8 cellular contexts compared by ENCODE assay signal in genomic region chr7:5528071-5528814, GRCh38. TPM values are rescaled to one million over a fixed set of nuclear protein-coding genes. Genes with fewer than 3 reads are reported as not detected.
DNase-seq lines count a peak whose midpoint lies in the region; ATAC-seq, FAIRE-seq and TF ChIP-seq lines count a peak whose summit lies in the region.

No MANE protein-coding gene starts in this region.

- in situ Hi-C loops in G401 (cut with HindIII; ENCODE audit: low sequenced_read_pairs) (no loop called here), SK-MEL-5 (cut with HindIII; ENCODE audit: low pct_unique_long_range_greater_than_20kb, low sequenced_read_pairs) (no loop called here), mammary epithelial cell (cut with MboI; ENCODE audit: low sequenced_read_pairs in 2 of 2) (no loop called here)

- WGBS in mammary epithelial cell (ENCODE audit: low coverage, missing lambda C conversion rate): 3% methylated on average over 22 of the region's 34 CpGs

- peaks cover 35% of the 10 kb centered on the region for H3K4me1 ChIP-seq in mammary epithelial cell (ENCODE audit: insufficient read depth, low read length)
- H3K4me1 ChIP-seq in left lung: peaks cover 10 to 46% of the 10 kb centered on the region in 2 donors

- H3K4me3 ChIP-seq in mammary epithelial cell (replicated peaks in 1 of 3; ENCODE audit: insufficient read depth in 1 of 3, low read depth in 2 of 3, low read length in 3 of 3) (peak overlapping the region; percentile 71 to 92 (median 88)), left lung (peak overlapping the region; percentile 99 to 100)

- FAIRE-seq in D721Med (lab: Jason Lieb, UNC): no peak

- ATAC-seq in left lung: no peak

- no peaks in the 10 kb centered on the region for H3K27me3 Mint-ChIP-seq in stimulated activated naive CD8-positive, alpha-beta T cell treated with anti-CD3 and anti-CD28 coated beads, Interleukin-15, Interleukin-2, amounts not matched to agents 100 ng/mL and 50 ng/mL, for 24 hours

- peaks cover 55% of the 10 kb centered on the region for H3K36me3 Mint-ChIP-seq in stimulated activated naive CD8-positive, alpha-beta T cell treated with anti-CD3 and anti-CD28 coated beads, Interleukin-15, Interleukin-2, amounts not matched to agents 100 ng/mL and 50 ng/mL, for 24 hours (ENCODE audit: low read depth)

- CTCF ChIA-PET in mammary epithelial cell (lab: Charles Lee; ENCODE audit: low non-redundant PET): no interaction called here

- peaks cover 15% of the 10 kb centered on the region for H4K20me1 ChIP-seq in mammary epithelial cell (ENCODE audit: insufficient read depth, low read length)

- dilution Hi-C loops in mammary epithelial cell (cut with HindIII; ENCODE audit: low sequenced_read_pairs): no loop called here

- H2AFZ ChIP-seq in mammary epithelial cell (ENCODE audit: low read depth, low read length): no peak overlapping the region

- peak overlapping the region; percentile 99 for H3K4me3 Mint-ChIP-seq in stimulated activated naive CD8-positive, alpha-beta T cell treated with anti-CD3 and anti-CD28 coated beads, Interleukin-15, Interleukin-2, amounts not matched to agents 100 ng/mL and 50 ng/mL, for 24 hours

- H3K36me3 ChIP-seq in mammary epithelial cell (ENCODE audit: insufficient read depth, low read length): peaks cover 21% of the 10 kb centered on the region
- H3K36me3 ChIP-seq in left lung: peaks cover 17 to 68% of the 10 kb centered on the region in 2 donors

- H3K9ac ChIP-seq in mammary epithelial cell (ENCODE audit: insufficient read depth, low read length): peak overlapping the region; percentile 80

- TF ChIP-seq CTCF in mammary epithelial cell (conservative IDR thresholded peaks at IDR 0.05 in 1 of 2, IDR thresholded peaks at IDR 0.05 in 1 of 2; ENCODE audit: extremely low read depth in 1 of 2, insufficient read depth in 1 of 2, low read depth in 1 of 2, low read length in 2 of 2) (no peak), left lung (IDR thresholded peaks at IDR 0.05) (no peak), D721Med (IDR thresholded peaks at IDR 0.05; ENCODE audit: insufficient read depth, missing control alignments) (no peak)

- DNase-seq in G401 (ENCODE audit: low spot score) (peak; percentile 38), SK-MEL-5 (ENCODE audit: low read depth, low spot score) (peak; percentile 41), mammary epithelial cell (peak; percentile 44), left lung (peak in 1 of 2 donors; percentile 46), amniotic stem cell (lab: John Stamatoyannopoulos, UW) (no peak), NCI-H2227 treated with DMSO at 0.1 percent for 48 hours (lab: John Stamatoyannopoulos, UW) (no peak), D721Med (ENCODE audit: insufficient read length, low spot score) (no peak)

- intact Hi-C loops in mammary epithelial cell (cut with micrococcal nuclease): no loop called here
- intact Hi-C loops in left lung (cut with DNase I): no loop called here

- peak overlapping the region; percentile 95 for H3K27ac Mint-ChIP-seq in stimulated activated naive CD8-positive, alpha-beta T cell treated with anti-CD3 and anti-CD28 coated beads, Interleukin-15, Interleukin-2, amounts not matched to agents 100 ng/mL and 50 ng/mL, for 24 hours

- H3K4me2 ChIP-seq in mammary epithelial cell (ENCODE audit: insufficient read depth, low read depth, low read length): peak overlapping the region; percentile 82

- H3K9me3 ChIP-seq in mammary epithelial cell (replicated peaks; ENCODE audit: insufficient read depth, low read length) (no peaks in the 10 kb centered on the region), left lung (no peaks in the 10 kb centered on the region)

- no TSS peak for BruUV-seq in mammary epithelial cell (replicated peaks; lab: Mats Ljungman, UMichigan)

- H3K4me1 Mint-ChIP-seq in stimulated activated naive CD8-positive, alpha-beta T cell treated with anti-CD3 and anti-CD28 coated beads, Interleukin-15, Interleukin-2, amounts not matched to agents 100 ng/mL and 50 ng/mL, for 24 hours (ENCODE audit: low read depth): peaks cover 59% of the 10 kb centered on the region

- no peaks in the 10 kb centered on the region for H3K27me3 ChIP-seq in mammary epithelial cell (ENCODE audit: insufficient read depth, low read length)
- H3K27me3 ChIP-seq in left lung: no peaks in the 10 kb centered on the region

- peak overlapping the region; percentile 51 for H3K27ac ChIP-seq in mammary epithelial cell (ENCODE audit: insufficient read depth, low read depth, low read length)
- H3K27ac ChIP-seq in left lung: peak overlapping the region; percentile 100

- H3K79me2 ChIP-seq in mammary epithelial cell (ENCODE audit: insufficient read depth, low read length): peaks cover 56% of the 10 kb centered on the region

- no peaks in the 10 kb centered on the region for H3K9me3 Mint-ChIP-seq in stimulated activated naive CD8-positive, alpha-beta T cell treated with anti-CD3 and anti-CD28 coated beads, Interleukin-15, Interleukin-2, amounts not matched to agents 100 ng/mL and 50 ng/mL, for 24 hours

RNA-seq across cellular contexts. Expression of gene ACTB, which starts 2.2 kb away (rescaled TPM):
- total RNA-seq in G401 (2014; rRNA removed; shearing (Covaris generic)): 1,117 and 1,407 TPM in 2 replicates
- total RNA-seq in SK-MEL-5 (2014; rRNA removed; shearing (Covaris generic)): 2,003 and 2,103 TPM in 2 replicates
- polyA plus RNA-seq in SK-MEL-5 (2015; cell fraction: cytosol; rRNA removed): 4,509 and 4,589 TPM in 2 replicates
- polyA plus RNA-seq in SK-MEL-5 (2015; cell fraction: nucleus; rRNA removed): 1,180 and 1,505 TPM in 2 replicates
- 1,000 to 10,000 TPM; 6,894 to 7,221 TPM for total RNA-seq in mammary epithelial cell
- polyA plus RNA-seq in mammary epithelial cell: 6,356 TPM
- polyA minus RNA-seq in mammary epithelial cell: 14,859 TPM
- total RNA-seq in left lung: 1,000 to 10,000 TPM; 5,052 to 7,325 TPM

RNA-seq across cellular contexts. Expression of gene FBXL18, which starts 14.6 kb away (rescaled TPM):
- total RNA-seq in G401 (2014; rRNA removed; shearing (Covaris generic)): 2.7 and 3.3 TPM in 2 replicates
- total RNA-seq in SK-MEL-5 (2014; rRNA removed; shearing (Covaris generic)): 2.2 and 3.0 TPM in 2 replicates
- polyA plus RNA-seq in SK-MEL-5 (2015; cell fraction: cytosol; rRNA removed): 19.2 and 20.7 TPM in 2 replicates
- 10.8 and 15.1 TPM in 2 replicates for polyA plus RNA-seq in SK-MEL-5 (2015; cell fraction: nucleus; rRNA removed)
- total RNA-seq in mammary epithelial cell: 10 to 100 TPM; 16.5 to 24.8 TPM
- polyA plus RNA-seq in mammary epithelial cell: 11.4 TPM
- 15.5 TPM for polyA minus RNA-seq in mammary epithelial cell
- 10 to 100 TPM; 11.8 to 12.1 TPM for total RNA-seq in left lung

Comparison
In these comparisons a context has a peak if more than half of its experiments do, and no peak if none do; other contexts are left out.
1. DNase-seq: peak in G401 (single experiment), SK-MEL-5 (single experiment) and mammary epithelial cell (single experiment); none in amniotic stem cell (single experiment), NCI-H2227 treated with DMSO at 0.1 percent for 48 hours (single experiment) and D721Med (single experiment).